Comparison of ENCODE assay signal across 8 cellular contexts in genomic region chr7:129958643-129959479, GRCh38. TPM values are rescaled to one million over a fixed set of nuclear protein-coding genes. Genes with fewer than 3 reads are reported as not detected.
DNase-seq lines count a peak whose midpoint lies in the region; ATAC-seq and TF ChIP-seq lines count a peak whose summit lies in the region.

No MANE protein-coding gene starts in this region.

- no peak overlapping the region for H3K4me2 ChIP-seq in Loucy (ENCODE audit: low read depth, low read length, poor library complexity, severe bottlenecking)
- H3K4me2 ChIP-seq in mammary epithelial cell (ENCODE audit: insufficient read depth, low read depth, low read length) = peak overlapping the region; percentile 21

- ATAC-seq in lower lobe of right lung (peak; percentile 80 to 89), GM21447 (IDR thresholded peaks at IDR 0.05; ENCODE audit: unreplicated experiment) (no peak)

- dilution Hi-C loops in mammary epithelial cell (cut with HindIII; ENCODE audit: low sequenced_read_pairs) = loop anchor here (5.0 kb wide), 2 partner anchors 48 to 102 kb away; no protein-coding TSS in a partner anchor

- intact Hi-C loops in mammary epithelial cell (cut with micrococcal nuclease) (loop anchor here (1.0 to 10.0 kb wide), 3 partner anchors 11 to 734 kb away; partner anchors contain the start of gene AHCYL2), lower lobe of right lung (cut with DNase I) (no loop called here)

- CTCF ChIA-PET in mammary epithelial cell (lab: Charles Lee; ENCODE audit: low non-redundant PET) = interaction anchor here (1.6 kb wide), 1 partner anchor 50 kb away, joined by 14 read pairs; no protein-coding TSS in a partner anchor

- H3K4me3 ChIP-seq in Loucy (ENCODE audit: low read length, poor library complexity, severe bottlenecking) (no peak overlapping the region), mammary epithelial cell (replicated peaks in 1 of 3; ENCODE audit: insufficient read depth in 1 of 3, low read depth in 2 of 3, low read length in 3 of 3) (no peak overlapping the region), lower lobe of right lung (no peak overlapping the region)

- no peaks in the 10 kb centered on the region for H3F3A ChIP-seq in Loucy (ENCODE audit: low read depth)

- H3K36me3 ChIP-seq in Loucy (ENCODE audit: insufficient read depth, low read length) = no peaks in the 10 kb centered on the region
- no peaks in the 10 kb centered on the region for H3K36me3 ChIP-seq in mammary epithelial cell (ENCODE audit: insufficient read depth, low read length)
- no peaks in the 10 kb centered on the region for H3K36me3 ChIP-seq in lower lobe of right lung

- no peaks in the 10 kb centered on the region for H3K79me2 ChIP-seq in Loucy (ENCODE audit: insufficient read depth, low read length)
- H3K79me2 ChIP-seq in mammary epithelial cell (ENCODE audit: insufficient read depth, low read length) = no peaks in the 10 kb centered on the region

- H3K4me1 ChIP-seq in Loucy (ENCODE audit: insufficient read depth, low read length, poor library complexity, severe bottlenecking) (no peaks in the 10 kb centered on the region), mammary epithelial cell (ENCODE audit: insufficient read depth, low read length) (peaks cover 30% of the 10 kb centered on the region), lower lobe of right lung (no peaks in the 10 kb centered on the region)

- H4K20me1 ChIP-seq in Loucy (ENCODE audit: insufficient read depth, low read length, poor library complexity, severe bottlenecking) (no peaks in the 10 kb centered on the region), mammary epithelial cell (ENCODE audit: insufficient read depth, low read length) (no peaks in the 10 kb centered on the region)

- no peaks in the 10 kb centered on the region for H3K9me2 ChIP-seq in Loucy (replicated peaks; ENCODE audit: low read depth, low read length)

- TF ChIP-seq CTCF in Loucy (conservative IDR thresholded peaks at IDR 0.05; ENCODE audit: low read length) (no peak), mammary epithelial cell (conservative IDR thresholded peaks at IDR 0.05 in 1 of 2, IDR thresholded peaks at IDR 0.05 in 1 of 2; ENCODE audit: extremely low read depth in 1 of 2, insufficient read depth in 1 of 2, low read depth in 1 of 2, low read length in 2 of 2) (peak in 1 of 2 donors; percentile 7), lower lobe of right lung (IDR thresholded peaks at IDR 0.05) (no peak)

- H3K27ac ChIP-seq in mammary epithelial cell (ENCODE audit: insufficient read depth, low read depth, low read length) (peak overlapping the region; percentile 92), lower lobe of right lung (peak overlapping the region; percentile 20)

- H3K9me3 ChIP-seq in Loucy (ENCODE audit: insufficient read depth, low read depth, low read length) = no peaks in the 10 kb centered on the region
- no peaks in the 10 kb centered on the region for H3K9me3 ChIP-seq in mammary epithelial cell (replicated peaks; ENCODE audit: insufficient read depth, low read length)
- no peaks in the 10 kb centered on the region for H3K9me3 ChIP-seq in lower lobe of right lung

- H3K27me3 ChIP-seq in Loucy (ENCODE audit: insufficient read depth, low read length, poor library complexity, severe bottlenecking) (no peaks in the 10 kb centered on the region), mammary epithelial cell (ENCODE audit: insufficient read depth, low read length) (no peaks in the 10 kb centered on the region), lower lobe of right lung (ENCODE audit: low read depth) (no peaks in the 10 kb centered on the region)

- peak; percentile 42 for DNase-seq in ACHN
- DNase-seq in mammary epithelial cell = peak; percentile 99
- DNase-seq in lower lobe of right lung = no peak
- no peak for DNase-seq in central memory CD4-positive, alpha-beta T cell
- no peak for DNase-seq in NCI-H1417 treated with DMSO at 0.1 percent for 48 hours (lab: John Stamatoyannopoulos, UW)
- DNase-seq in NCI-H2081 (lab: John Stamatoyannopoulos, UW) = no peak

- H3K9ac ChIP-seq in Loucy (ENCODE audit: low read depth, low read length, poor library complexity, severe bottlenecking) (no peak overlapping the region), mammary epithelial cell (ENCODE audit: insufficient read depth, low read length) (peak overlapping the region; percentile 70)

- in situ Hi-C loops in ACHN (cut with HindIII; ENCODE audit: low pct_ligation_motif_present, low pct_unique_long_range_greater_than_20kb, low sequenced_read_pairs) = no loop called here
- in situ Hi-C loops in mammary epithelial cell (cut with MboI; ENCODE audit: low sequenced_read_pairs in 2 of 2) = loop anchor here (5.0 to 10.0 kb wide), 2 partner anchors 46 to 48 kb away; no protein-coding TSS in a partner anchor

- WGBS in mammary epithelial cell (ENCODE audit: low coverage, missing lambda C conversion rate) = 30% methylated on average over 9 of the region's 9 CpGs

- peak overlapping the region; percentile 45 for H2AFZ ChIP-seq in Loucy (ENCODE audit: low read length)
- peak overlapping the region; percentile 44 for H2AFZ ChIP-seq in mammary epithelial cell (ENCODE audit: low read depth, low read length)

- TSS peak; percentile 69 for BruUV-seq in mammary epithelial cell (replicated peaks; lab: Mats Ljungman, UMichigan)

RNA-seq across cellular contexts. Expression of gene UBE2H, which starts 6.1 kb away (rescaled TPM):
- total RNA-seq in mammary epithelial cell (100 to 1,000 TPM; 122 to 126 TPM), lower lobe of right lung (76.7 TPM)
- 41.4 TPM for polyA plus RNA-seq in mammary epithelial cell
- polyA minus RNA-seq in mammary epithelial cell = 63.4 TPM

Comparison
In these comparisons a context has a peak if more than half of its experiments do, and no peak if none do; other contexts are left out.
1. DNase-seq: peak in ACHN (single experiment) and mammary epithelial cell (single experiment); none in lower lobe of right lung (single experiment), central memory CD4-positive, alpha-beta T cell (single experiment), NCI-H1417 treated with DMSO at 0.1 percent for 48 hours (single experiment) and NCI-H2081 (0 of 2).